Comparison of ENCODE assay signal across 22 cellular contexts in genomic region chr11:46359936-46360335, GRCh38. TPM values are rescaled to one million over a fixed set of nuclear protein-coding genes. Genes with fewer than 3 reads are reported as not detected.
DNase-seq lines count a peak whose midpoint lies in the region; ATAC-seq and TF ChIP-seq lines count a peak whose summit lies in the region.
"Had no signal": no experiment of that assay in that cellular context is flagged by ENCODE, and none has a peak within 500 bp of the region (broad histone marks: within the 10 kb centered on the region; RNA-seq: fewer than 3 reads in every experiment).

No MANE protein-coding gene starts in this region.

- H3K27ac ChIP-seq in AG04450 (ENCODE audit: low read depth, low read length) (no peak overlapping the region), SK-N-MC (peak overlapping the region; percentile 77; the same call in 1 of the 2 replicates)
- no peak overlapping the region for H3K27ac ChIP-seq in CD4-positive, alpha-beta T cell (ENCODE audit: low read depth, low read length)

- POLR2A ChIA-PET in AG04450 (lab: Yijun Ruan, JAX), result interaction anchor here (0.7 kb wide), 1 partner anchor 15 kb away, joined by 3 read pairs; no protein-coding TSS in a partner anchor
- POLR2A ChIA-PET in CD4-positive, alpha-beta T cell (lab: Charles Lee), result interaction anchor here (0.8 to 2.7 kb wide), 3 partner anchors 8 to 19 kb away, joined by 4 to 26 read pairs (median 22); no protein-coding TSS in a partner anchor

- H3K4me3 ChIP-seq in AG04450 (ENCODE audit: low read depth, low read length), result no peak overlapping the region
- no peak overlapping the region for H3K4me3 ChIP-seq in SK-N-MC
- H3K4me3 ChIP-seq: GM23248, transverse colon had no signal

- peak; percentile 36 for DNase-seq in AG04450 (ENCODE audit: low read depth, low spot score)
- no peak for DNase-seq in CD4-positive, alpha-beta T cell
- no peak for DNase-seq in SK-N-MC (ENCODE audit: low read depth, low spot score)
- DNase-seq in immature natural killer cell, result no peak
- no peak for DNase-seq in glutamatergic neuron
- DNase-seq in NCI-H69 (lab: John Stamatoyannopoulos, UW), result no peak
- DNase-seq in activated CD4-positive, alpha-beta T cell treated with anti-CD3 and anti-CD28 coated beads, Interleukin-2, amount 50 U/mL, for 48 hours, result no peak
- DNase-seq in NCI-H1694 (lab: John Stamatoyannopoulos, UW), result no peak
- DNase-seq: activated CD4-positive, alpha-beta T cell treated with anti-CD3 and anti-CD28 coated beads, Interleukin-2, amount 50 U/mL, for 1 hour; activated CD8-positive, alpha-beta memory T cell treated with anti-CD3 and anti-CD28 coated beads, Interleukin-2, amount 50 U/mL, for 4 hours; activated effector memory CD4-positive, alpha-beta T cell treated with anti-CD3 and anti-CD28 coated beads, Interleukin-2, amount 50 U/mL, for 16 hours; effector memory CD4-positive, alpha-beta T cell; GM23248; HFFc6; NCI-H524; SK-N-SH; transverse colon; WERI-Rb-1 had no signal

- H3K9me3 ChIP-seq in AG04450 (ENCODE audit: control insufficient read depth, insufficient read depth, low read length) (no peaks in the 10 kb centered on the region), SK-N-MC (ENCODE audit: low read depth, low read length) (no peaks in the 10 kb centered on the region)
- no peaks in the 10 kb centered on the region for H3K9me3 ChIP-seq in CD4-positive, alpha-beta T cell (ENCODE audit: control insufficient read depth, low read length)
- H3K9me3 ChIP-seq: SK-N-SH, transverse colon had no signal

- H3K36me3 ChIP-seq in SK-N-MC (ENCODE audit: insufficient read depth, low read length), result no peaks in the 10 kb centered on the region; the same call in 1 of the 2 replicates
- H3K36me3 ChIP-seq: transverse colon had no signal

- H3K27me3 ChIP-seq in AG04450 (ENCODE audit: control insufficient read depth, insufficient read depth, low read length), result no peaks in the 10 kb centered on the region
- H3K27me3 ChIP-seq in CD4-positive, alpha-beta T cell (ENCODE audit: control insufficient read depth, insufficient read depth, low read length), result no peaks in the 10 kb centered on the region
- H3K27me3 ChIP-seq: transverse colon had no signal

- no peak for ATAC-seq in CD4-positive, alpha-beta T cell (ENCODE audit: poor library complexity)
- ATAC-seq: esophagus mucosa had no signal

- H3K27me3 Mint-ChIP-seq in CD4-positive, alpha-beta T cell, result no peaks in the 10 kb centered on the region
- H3K27me3 Mint-ChIP-seq in immature natural killer cell (ENCODE audit: low read depth in 3 of 3) (peaks cover 1 to 6% (median 3%) of the 10 kb centered on the region in 3 donors), glutamatergic neuron (ENCODE audit: unreplicated experiment) (peaks cover 2% of the 10 kb centered on the region)
- H3K27me3 Mint-ChIP-seq: brain had no signal

- no peaks in the 10 kb centered on the region for H3K9me3 Mint-ChIP-seq in CD4-positive, alpha-beta T cell
- H3K9me3 Mint-ChIP-seq in immature natural killer cell (no peaks in the 10 kb centered on the region), glutamatergic neuron (ENCODE audit: unreplicated experiment) (peaks cover 1% of the 10 kb centered on the region)
- H3K9me3 Mint-ChIP-seq: brain, HFFc6 had no signal

- H3K36me3 Mint-ChIP-seq in CD4-positive, alpha-beta T cell (ENCODE audit: low read depth), result peaks cover 32% of the 10 kb centered on the region
- H3K36me3 Mint-ChIP-seq in immature natural killer cell, result no peaks in the 10 kb centered on the region
- no peaks in the 10 kb centered on the region for H3K36me3 Mint-ChIP-seq in glutamatergic neuron (ENCODE audit: unreplicated experiment)
- H3K36me3 Mint-ChIP-seq: brain had no signal

- peaks cover 64% of the 10 kb centered on the region for H3K4me1 Mint-ChIP-seq in CD4-positive, alpha-beta T cell (ENCODE audit: low read depth)
- peaks cover 85 to 90% of the 10 kb centered on the region in 2 donors for H3K4me1 Mint-ChIP-seq in immature natural killer cell
- H3K4me1 Mint-ChIP-seq in glutamatergic neuron (ENCODE audit: low read depth, unreplicated experiment), result peaks cover 25% of the 10 kb centered on the region

- H3K4me3 Mint-ChIP-seq in CD4-positive, alpha-beta T cell, result peak overlapping the region; percentile 58
- H3K4me3 Mint-ChIP-seq in immature natural killer cell (peak overlapping the region in 4 of 5 donors; percentile 30 to 62 (median 46)), glutamatergic neuron (ENCODE audit: unreplicated experiment) (no peak overlapping the region)
- H3K4me3 Mint-ChIP-seq: HFFc6 had no signal

- intact Hi-C loops in CD4-positive, alpha-beta T cell (cut with DNase I, micrococcal nuclease), result no loop called here

- TF ChIP-seq CTCF in AG04450 (IDR thresholded peaks at IDR 0.05; ENCODE audit: low read depth, low read length) (no peak), glutamatergic neuron (IDR thresholded peaks at IDR 0.05; ENCODE audit: partially characterized antibody, unreplicated experiment) (no peak)
- TF ChIP-seq CTCF in CD4-positive, alpha-beta T cell (IDR thresholded peaks at IDR 0.05), result no peak

- H3K9ac ChIP-seq in SK-N-MC (ENCODE audit: insufficient read length), result no peak overlapping the region
- H3K9ac ChIP-seq: SK-N-SH had no signal

- CTCF ChIA-PET in AG04450 (lab: Charles Lee), result interaction anchor here (0.6 to 3.7 kb wide), 4 partner anchors 9 to 179 kb away, joined by 3 to 26 read pairs (median 4); partner anchors contain the start of gene CHRM4
- CTCF ChIA-PET in CD4-positive, alpha-beta T cell (lab: Charles Lee), result interaction anchor here (1.0 to 3.4 kb wide), 3 partner anchors 8 to 12 kb away, joined by 3 to 40 read pairs (median 7); partner anchors contain the start of gene DGKZ

- H3K27ac Mint-ChIP-seq in CD4-positive, alpha-beta T cell, result peak overlapping the region; percentile 91
- H3K27ac Mint-ChIP-seq in immature natural killer cell (peak overlapping the region; percentile 27 to 95 (median 81)), glutamatergic neuron (ENCODE audit: unreplicated experiment) (no peak overlapping the region)
- H3K27ac Mint-ChIP-seq: HFFc6 had no signal

RNA-seq across cellular contexts. Expression of gene DGKZ, which starts 12.7 kb away (rescaled TPM):
- 15.8 and 23.2 TPM in 2 replicates for polyA plus RNA-seq in AG04450 (2011; rRNA removed)
- 28.1 and 32.6 TPM in 2 replicates for polyA minus RNA-seq in AG04450 (2011; rRNA and poly(A)+ RNA removed)
- total RNA-seq in CD4-positive, alpha-beta T cell, result 100 to 1,000 TPM; 159 to 166 TPM
- polyA plus RNA-seq in immature natural killer cell, result 100 to 1,000 TPM in 1 of 3 donors, 10 to 100 TPM in 2; 40.7 to 120 (median 63.6) TPM
- total RNA-seq in glutamatergic neuron (ENCODE audit: unreplicated experiment), result 60.9 TPM

RNA-seq across cellular contexts. Expression of gene MDK, which starts 21.5 kb away (rescaled TPM):
- polyA plus RNA-seq in AG04450 (2011; rRNA removed) (445 and 578 TPM in 2 replicates), immature natural killer cell (under 1 TPM in 1 of 3 donors, not detected in 2; 0.44 TPM)
- 66.6 and 91.2 TPM in 2 replicates for polyA minus RNA-seq in AG04450 (2011; rRNA and poly(A)+ RNA removed)
- total RNA-seq in CD4-positive, alpha-beta T cell, result 1 to 10 TPM; 5.5 to 6.5 TPM
- 846 TPM for total RNA-seq in glutamatergic neuron (ENCODE audit: unreplicated experiment)

RNA-seq across cellular contexts. Expression of gene CHRM4, which starts 31.6 kb away (rescaled TPM):
- 0.11 TPM in 1 of 2 replicates, not detected in the other for polyA plus RNA-seq in AG04450 (2011; rRNA removed)
- polyA minus RNA-seq in AG04450 (2011; rRNA and poly(A)+ RNA removed), result not detected in 2 replicates
- 1 to 10 TPM; 3.2 to 3.7 TPM for total RNA-seq in CD4-positive, alpha-beta T cell
- polyA plus RNA-seq in immature natural killer cell, result under 1 TPM in 2 of 3 donors, not detected in 1; 0.31 to 0.51 TPM
- 8.5 TPM for total RNA-seq in glutamatergic neuron (ENCODE audit: unreplicated experiment)
- total RNA-seq: GM23248, HFFc6, RPMI7951 had no signal
- polyA plus RNA-seq: GM23248, keratinocyte had no signal

Comparison
In these comparisons a context has a peak if more than half of its experiments do, and no peak if none do; other contexts are left out.
1. RNA of gene MDK, which starts 21.5 kb away (total RNA-seq): 846 TPM in glutamatergic neuron (single experiment); 5.5 to 6.5 TPM in CD4-positive, alpha-beta T cell; every median in the first group is over 100 times any median in the second.